In the genomic region with DNA sequence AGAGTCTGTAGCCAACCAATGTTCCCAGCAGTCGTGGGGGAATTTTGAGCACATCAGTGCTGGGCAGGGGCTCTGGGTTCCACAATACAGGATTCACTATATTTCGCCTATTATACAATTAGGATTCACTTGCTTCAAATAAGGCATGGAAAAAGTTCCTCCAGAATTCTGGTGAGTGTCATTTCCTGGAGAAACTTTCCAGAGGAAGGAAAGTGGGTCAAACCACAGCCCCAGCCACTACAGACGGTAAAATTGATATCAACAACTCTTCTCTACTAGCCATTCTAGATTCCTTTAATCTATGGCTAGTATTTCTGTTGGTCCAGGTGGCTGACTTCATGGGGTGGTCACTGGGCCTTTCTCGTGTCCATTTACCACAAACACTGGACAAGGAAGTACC, we compare ENCODE assay signal across 1 cellular context.
TF ChIP-seq lines count a peak whose summit lies in the region.

No MANE protein-coding gene starts in this region.

TF ChIP-seq in GM23338, 12 proteins besides CTCF, POLR2A, EP300 and RAD21 (continued from another document):
- TF ChIP-seq, protein P1, sequence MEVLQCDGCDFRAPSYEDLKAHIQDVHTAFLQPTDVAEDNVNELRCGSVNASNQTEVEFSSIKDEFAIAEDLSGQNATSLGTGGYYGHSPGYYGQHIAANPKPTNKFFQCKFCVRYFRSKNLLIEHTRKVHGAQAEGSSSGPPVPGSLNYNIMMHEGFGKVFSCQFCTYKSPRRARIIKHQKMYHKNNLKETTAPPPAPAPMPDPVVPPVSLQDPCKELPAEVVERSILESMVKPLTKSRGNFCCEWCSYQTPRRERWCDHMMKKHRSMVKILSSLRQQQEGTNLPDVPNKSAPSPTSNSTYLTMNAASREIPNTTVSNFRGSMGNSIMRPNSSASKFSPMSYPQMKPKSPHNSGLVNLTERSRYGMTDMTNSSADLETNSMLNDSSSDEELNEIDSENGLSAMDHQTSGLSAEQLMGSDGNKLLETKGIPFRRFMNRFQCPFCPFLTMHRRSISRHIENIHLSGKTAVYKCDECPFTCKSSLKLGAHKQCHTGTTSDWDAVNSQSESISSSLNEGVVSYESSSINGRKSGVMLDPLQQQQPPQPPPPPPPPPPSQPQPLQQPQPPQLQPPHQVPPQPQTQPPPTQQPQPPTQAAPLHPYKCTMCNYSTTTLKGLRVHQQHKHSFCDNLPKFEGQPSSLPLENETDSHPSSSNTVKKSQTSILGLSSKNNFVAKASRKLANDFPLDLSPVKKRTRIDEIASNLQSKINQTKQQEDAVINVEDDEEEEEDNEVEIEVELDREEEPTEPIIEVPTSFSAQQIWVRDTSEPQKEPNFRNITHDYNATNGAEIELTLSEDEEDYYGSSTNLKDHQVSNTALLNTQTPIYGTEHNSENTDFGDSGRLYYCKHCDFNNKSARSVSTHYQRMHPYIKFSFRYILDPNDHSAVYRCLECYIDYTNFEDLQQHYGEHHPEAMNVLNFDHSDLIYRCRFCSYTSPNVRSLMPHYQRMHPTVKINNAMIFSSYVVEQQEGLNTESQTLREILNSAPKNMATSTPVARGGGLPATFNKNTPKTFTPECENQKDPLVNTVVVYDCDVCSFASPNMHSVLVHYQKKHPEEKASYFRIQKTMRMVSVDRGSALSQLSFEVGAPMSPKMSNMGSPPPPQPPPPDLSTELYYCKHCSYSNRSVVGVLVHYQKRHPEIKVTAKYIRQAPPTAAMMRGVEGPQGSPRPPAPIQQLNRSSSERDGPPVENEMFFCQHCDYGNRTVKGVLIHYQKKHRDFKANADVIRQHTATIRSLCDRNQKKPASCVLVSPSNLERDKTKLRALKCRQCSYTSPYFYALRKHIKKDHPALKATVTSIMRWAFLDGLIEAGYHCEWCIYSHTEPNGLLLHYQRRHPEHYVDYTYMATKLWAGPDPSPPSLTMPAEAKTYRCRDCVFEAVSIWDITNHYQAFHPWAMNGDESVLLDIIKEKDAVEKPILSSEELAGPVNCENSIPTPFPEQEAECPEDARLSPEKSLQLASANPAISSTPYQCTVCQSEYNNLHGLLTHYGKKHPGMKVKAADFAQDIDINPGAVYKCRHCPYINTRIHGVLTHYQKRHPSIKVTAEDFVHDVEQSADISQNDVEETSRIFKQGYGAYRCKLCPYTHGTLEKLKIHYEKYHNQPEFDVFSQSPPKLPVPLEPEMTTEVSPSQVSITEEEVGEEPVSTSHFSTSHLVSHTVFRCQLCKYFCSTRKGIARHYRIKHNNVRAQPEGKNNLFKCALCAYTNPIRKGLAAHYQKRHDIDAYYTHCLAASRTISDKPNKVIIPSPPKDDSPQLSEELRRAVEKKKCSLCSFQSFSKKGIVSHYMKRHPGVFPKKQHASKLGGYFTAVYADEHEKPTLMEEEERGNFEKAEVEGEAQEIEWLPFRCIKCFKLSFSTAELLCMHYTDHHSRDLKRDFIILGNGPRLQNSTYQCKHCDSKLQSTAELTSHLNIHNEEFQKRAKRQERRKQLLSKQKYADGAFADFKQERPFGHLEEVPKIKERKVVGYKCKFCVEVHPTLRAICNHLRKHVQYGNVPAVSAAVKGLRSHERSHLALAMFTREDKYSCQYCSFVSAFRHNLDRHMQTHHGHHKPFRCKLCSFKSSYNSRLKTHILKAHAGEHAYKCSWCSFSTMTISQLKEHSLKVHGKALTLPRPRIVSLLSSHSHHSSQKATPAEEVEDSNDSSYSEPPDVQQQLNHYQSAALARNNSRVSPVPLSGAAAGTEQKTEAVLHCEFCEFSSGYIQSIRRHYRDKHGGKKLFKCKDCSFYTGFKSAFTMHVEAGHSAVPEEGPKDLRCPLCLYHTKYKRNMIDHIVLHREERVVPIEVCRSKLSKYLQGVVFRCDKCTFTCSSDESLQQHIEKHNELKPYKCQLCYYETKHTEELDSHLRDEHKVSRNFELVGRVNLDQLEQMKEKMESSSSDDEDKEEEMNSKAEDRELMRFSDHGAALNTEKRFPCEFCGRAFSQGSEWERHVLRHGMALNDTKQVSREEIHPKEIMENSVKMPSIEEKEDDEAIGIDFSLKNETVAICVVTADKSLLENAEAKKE (CRISPR knock-in tag; IDR thresholded peaks at IDR 0.05) = no peak
- no peak for TF ChIP-seq REST (IDR thresholded peaks at IDR 0.05; ENCODE audit: unreplicated experiment)
- no peak for TF ChIP-seq POLR2AphosphoS5 (IDR thresholded peaks at IDR 0.05; ENCODE audit: low read depth)
- no peak for TF ChIP-seq EZH2phosphoT487 (IDR thresholded peaks at IDR 0.05; ENCODE audit: unreplicated experiment)
- TF ChIP-seq, protein P2, sequence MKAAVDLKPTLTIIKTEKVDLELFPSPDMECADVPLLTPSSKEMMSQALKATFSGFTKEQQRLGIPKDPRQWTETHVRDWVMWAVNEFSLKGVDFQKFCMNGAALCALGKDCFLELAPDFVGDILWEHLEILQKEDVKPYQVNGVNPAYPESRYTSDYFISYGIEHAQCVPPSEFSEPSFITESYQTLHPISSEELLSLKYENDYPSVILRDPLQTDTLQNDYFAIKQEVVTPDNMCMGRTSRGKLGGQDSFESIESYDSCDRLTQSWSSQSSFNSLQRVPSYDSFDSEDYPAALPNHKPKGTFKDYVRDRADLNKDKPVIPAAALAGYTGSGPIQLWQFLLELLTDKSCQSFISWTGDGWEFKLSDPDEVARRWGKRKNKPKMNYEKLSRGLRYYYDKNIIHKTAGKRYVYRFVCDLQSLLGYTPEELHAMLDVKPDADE (IDR thresholded peaks at IDR 0.05) = no peak
- TF ChIP-seq ZNF331 (CRISPR knock-in tag; IDR thresholded peaks at IDR 0.05; ENCODE audit: low read depth) = no peak
- no peak for TF ChIP-seq NANOG (IDR thresholded peaks at IDR 0.05; ENCODE audit: borderline replicate concordance)
- no peak for TF ChIP-seq ZNF114 (CRISPR knock-in tag; IDR thresholded peaks at IDR 0.05)
